ENCODE assay signal across 18 cellular contexts in genomic region chr20:48187891-48188290, GRCh38.
"Had no signal": no experiment of that assay in that cellular context is flagged by ENCODE, and none has a peak within 500 bp of the region (broad histone marks: within the 10 kb centered on the region; RNA-seq: fewer than 3 reads in every experiment).

No MANE protein-coding gene starts in this region.

- H3K27ac ChIP-seq: cardiac muscle cell, colonic mucosa, lower lobe of right lung, ovary, sigmoid colon had no signal

- DNase-seq: activated B cell treated with CpG ODN at 0.5 μM for 24 hours; activated CD4-positive, alpha-beta T cell treated with anti-CD3 and anti-CD28 coated beads, Interleukin-2, amount 10 ng/mL, durations not matched to agents 7 days and 5 days; activated CD8-positive, alpha-beta memory T cell treated with anti-CD3 and anti-CD28 coated beads, Interleukin-2, amount 50 U/mL, for 48 hours; activated gamma-delta T cell treated with Interleukin-2 at 50 U/mL for 16 hours; activated naive CD8-positive, alpha-beta T cell treated with anti-CD3 and anti-CD28 coated beads for 36 hours; anterior cingulate cortex; colonic mucosa; left cardiac atrium; lower lobe of right lung; midbrain; sigmoid colon; stimulated activated CD4-positive, alpha-beta T cell treated with anti-CD3 and anti-CD28 coated beads, Interleukin-12 subunit alpha, Interleukin-12 subunit beta, amount 100 ng/mL, for 4 hours; stimulated activated CD4-positive, alpha-beta T cell treated with anti-CD3 and anti-CD28 coated beads, Interleukin-2, amount 100 ng/mL, for 48 hours; SW 1271 had no signal

- H3K27me3 ChIP-seq: cardiac muscle cell, colonic mucosa, ovary, sigmoid colon had no signal

- H3K36me3 ChIP-seq: cardiac muscle cell, colonic mucosa, lower lobe of right lung, ovary, sigmoid colon had no signal

- H3K9me3 ChIP-seq: colonic mucosa, lower lobe of right lung, ovary, sigmoid colon had no signal

- H3K4me1 ChIP-seq: lower lobe of right lung had no signal

- ATAC-seq: esophagus mucosa; lower lobe of right lung; stimulated activated memory B cell treated with anti-CD40 and anti-IgM and Interleukin-4, amounts not matched to agents 10 μg/mL and 1 μg/mL and 100 μg/mL, for 72 hours had no signal

- H3K4me3 ChIP-seq: cardiac muscle cell, colonic mucosa, lower lobe of right lung, ovary, sigmoid colon had no signal
